ENCODE assay signal across 12 cellular contexts in the genomic region with DNA sequence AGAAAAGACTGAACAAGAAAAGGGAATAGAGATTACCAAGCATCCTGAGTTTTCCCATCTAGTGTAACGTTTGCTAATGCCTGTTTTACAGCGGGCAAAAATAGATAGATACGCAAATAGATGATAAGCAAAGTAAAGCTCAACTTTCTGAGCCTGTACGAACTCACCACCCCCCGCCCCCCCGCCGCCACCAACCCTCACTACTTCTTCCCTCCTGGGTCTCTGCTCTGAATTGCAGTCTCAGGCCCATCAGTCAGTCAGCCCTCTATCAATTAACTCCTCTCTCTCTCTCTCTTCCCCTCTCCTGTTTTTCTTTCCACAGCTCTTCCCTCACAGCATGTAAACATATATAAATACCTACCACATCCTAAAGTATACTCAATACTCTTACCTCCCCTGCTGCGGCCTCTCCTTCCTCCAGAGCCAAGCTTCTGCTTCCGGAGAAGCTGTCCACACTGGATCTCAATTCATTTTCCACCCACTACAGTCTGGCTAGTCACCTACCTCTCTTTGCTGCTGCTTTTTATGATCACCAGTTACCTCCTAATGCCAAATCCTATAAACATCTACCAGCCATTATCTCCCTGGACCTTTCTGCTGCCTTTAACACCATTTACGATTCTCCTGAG.
DNase-seq lines count a peak whose midpoint lies in the region; ATAC-seq and TF ChIP-seq lines count a peak whose summit lies in the region.
"Had no signal": no experiment of that assay in that cellular context is flagged by ENCODE, and none has a peak within 500 bp of the region (broad histone marks: within the 10 kb centered on the region; RNA-seq: fewer than 3 reads in every experiment).

No MANE protein-coding gene starts in this region.

- no peak overlapping the region for H3K4me3 Mint-ChIP-seq in activated T-cell treated with anti-CD3 and anti-CD28 coated beads, Interleukin-2, amount 50 U/mL, for 72 hours
- H3K4me3 Mint-ChIP-seq in activated B cell treated with CpG ODN at 0.5 μM for 24 hours: no peak overlapping the region
- no peak overlapping the region for H3K4me3 Mint-ChIP-seq in stimulated activated effector memory CD8-positive, alpha-beta T cell treated with anti-CD3 and anti-CD28 coated beads, Interleukin-12 subunit alpha, Interleukin-12 subunit beta, amount 100 ng/mL, for 72 hours

- no peaks in the 10 kb centered on the region for H3K27me3 ChIP-seq in testis
- H3K27me3 ChIP-seq: breast epithelium, esophagus muscularis mucosa, uterus had no signal

- no peak for DNase-seq in activated T-cell treated with anti-CD3 and anti-CD28 coated beads, Interleukin-2, amount 50 U/mL, for 72 hours
- no peak for DNase-seq in activated T-cell treated with anti-CD3 and anti-CD28 coated beads, Interleukin-2, amount 50 U/mL, for 1 hour
- no peak for DNase-seq in activated B cell treated with CpG ODN at 0.5 μM for 24 hours
- no peak for DNase-seq in epithelial cell of prostate (ENCODE audit: low read depth, low spot score)
- DNase-seq in stimulated activated effector memory CD8-positive, alpha-beta T cell treated with anti-CD3 and anti-CD28 coated beads, Interleukin-12 subunit alpha, Interleukin-12 subunit beta, amount 100 ng/mL, for 72 hours (ENCODE audit: low spot score in 2 of 2): peak in 1 of 2 donors; percentile 44
- no peak for DNase-seq in NCI-H2107 (lab: John Stamatoyannopoulos, UW)
- no peak for DNase-seq in testis
- DNase-seq: uterus had no signal

- POLR2A ChIA-PET in activated B cell treated with CpG ODN at 0.5 μM for 24 hours (lab: Charles Lee): interaction anchor here (0.5 kb wide), 1 partner anchor 41 kb away, joined by 3 read pairs; no protein-coding TSS in a partner anchor

- no peak overlapping the region for H3K4me3 ChIP-seq in testis
- H3K4me3 ChIP-seq: breast epithelium, esophagus muscularis mucosa, skin epidermis, uterus had no signal

- H3K4me1 ChIP-seq in testis: peaks cover 7% of the 10 kb centered on the region
- H3K4me1 ChIP-seq: breast epithelium, uterus had no signal

- WGBS in testis, 2 donors: 87 to 89% methylated on average over 10 of the region's 10 CpGs

- TF ChIP-seq CTCF in activated B cell treated with CpG ODN at 0.5 μM for 24 hours (IDR thresholded peaks at IDR 0.05) (no peak), testis (IDR thresholded peaks at IDR 0.05) (no peak)

- no peaks in the 10 kb centered on the region for H3K9me3 Mint-ChIP-seq in activated T-cell treated with anti-CD3 and anti-CD28 coated beads, Interleukin-2, amount 50 U/mL, for 72 hours
- H3K9me3 Mint-ChIP-seq in activated B cell treated with CpG ODN at 0.5 μM for 24 hours: no peaks in the 10 kb centered on the region
- no peaks in the 10 kb centered on the region for H3K9me3 Mint-ChIP-seq in stimulated activated effector memory CD8-positive, alpha-beta T cell treated with anti-CD3 and anti-CD28 coated beads, Interleukin-12 subunit alpha, Interleukin-12 subunit beta, amount 100 ng/mL, for 72 hours

- H3K36me3 Mint-ChIP-seq in activated T-cell treated with anti-CD3 and anti-CD28 coated beads, Interleukin-2, amount 50 U/mL, for 72 hours (ENCODE audit: insufficient read depth in 2 of 2): peaks cover 11 to 27% of the 10 kb centered on the region in 2 donors
- H3K36me3 Mint-ChIP-seq in activated B cell treated with CpG ODN at 0.5 μM for 24 hours (ENCODE audit: low read depth): peaks cover 73% of the 10 kb centered on the region
- H3K36me3 Mint-ChIP-seq in stimulated activated effector memory CD8-positive, alpha-beta T cell treated with anti-CD3 and anti-CD28 coated beads, Interleukin-12 subunit alpha, Interleukin-12 subunit beta, amount 100 ng/mL, for 72 hours: peaks cover 96% of the 10 kb centered on the region

- ATAC-seq in activated T-cell treated with anti-CD3 and anti-CD28 coated beads, Interleukin-2, amount 50 U/mL, for 72 hours (replicated peaks in 1 of 2): no peak
- no peak for ATAC-seq in activated B cell treated with CpG ODN at 0.5 μM for 24 hours (ENCODE audit: low read depth)
- ATAC-seq in stimulated activated effector memory CD8-positive, alpha-beta T cell treated with anti-CD3 and anti-CD28 coated beads, Interleukin-12 subunit alpha, Interleukin-12 subunit beta, amount 100 ng/mL, for 72 hours: no peak
- no peak for ATAC-seq in HG03460 (IDR thresholded peaks at IDR 0.05; ENCODE audit: unreplicated experiment)

- no peaks in the 10 kb centered on the region for H3K9me3 ChIP-seq in testis
- H3K9me3 ChIP-seq: breast epithelium, esophagus muscularis mucosa, uterus had no signal

- H3K27ac ChIP-seq in epithelial cell of prostate (peak overlapping the region; percentile 81), testis (peak overlapping the region in 1 of 2 donors; percentile 12)

- H3K36me3 ChIP-seq in testis (ENCODE audit: low read depth, missing control alignments): no peaks in the 10 kb centered on the region
- H3K36me3 ChIP-seq: uterus had no signal

- intact Hi-C loops in activated B cell treated with CpG ODN at 0.5 μM for 24 hours (cut with micrococcal nuclease) (no loop called here), testis (cut with DNase I; ENCODE audit: low total_unique reads) (no loop called here)

- H3K4me1 Mint-ChIP-seq in activated T-cell treated with anti-CD3 and anti-CD28 coated beads, Interleukin-2, amount 50 U/mL, for 72 hours (ENCODE audit: low read depth): peaks cover 36% of the 10 kb centered on the region
- peaks cover 27% of the 10 kb centered on the region for H3K4me1 Mint-ChIP-seq in activated B cell treated with CpG ODN at 0.5 μM for 24 hours
- H3K4me1 Mint-ChIP-seq in stimulated activated effector memory CD8-positive, alpha-beta T cell treated with anti-CD3 and anti-CD28 coated beads, Interleukin-12 subunit alpha, Interleukin-12 subunit beta, amount 100 ng/mL, for 72 hours: peaks cover 38% of the 10 kb centered on the region

- no peaks in the 10 kb centered on the region for H3K27me3 Mint-ChIP-seq in activated T-cell treated with anti-CD3 and anti-CD28 coated beads, Interleukin-2, amount 50 U/mL, for 72 hours (ENCODE audit: low read depth)
- no peaks in the 10 kb centered on the region for H3K27me3 Mint-ChIP-seq in activated B cell treated with CpG ODN at 0.5 μM for 24 hours

- peak overlapping the region; percentile 1 for H3K27ac Mint-ChIP-seq in activated T-cell treated with anti-CD3 and anti-CD28 coated beads, Interleukin-2, amount 50 U/mL, for 72 hours
- peak overlapping the region; percentile 30 for H3K27ac Mint-ChIP-seq in activated B cell treated with CpG ODN at 0.5 μM for 24 hours
- peak overlapping the region; percentile 88 for H3K27ac Mint-ChIP-seq in stimulated activated effector memory CD8-positive, alpha-beta T cell treated with anti-CD3 and anti-CD28 coated beads, Interleukin-12 subunit alpha, Interleukin-12 subunit beta, amount 100 ng/mL, for 72 hours

- TF ChIP-seq POLR2A in testis (IDR thresholded peaks at IDR 0.05): no peak

- CTCF ChIA-PET in activated B cell treated with CpG ODN at 0.5 μM for 24 hours (lab: Charles Lee): no interaction called here

Comparison
In these comparisons a context has a peak if more than half of its experiments do, and no peak if none do; other contexts are left out.
1. H3K27ac Mint-ChIP-seq: peak in every context shown above with its lines; median percentile 88 in stimulated activated effector memory CD8-positive, alpha-beta T cell treated with anti-CD3 and anti-CD28 coated beads, Interleukin-12 subunit alpha, Interleukin-12 subunit beta, amount 100 ng/mL, for 72 hours; 30 in activated B cell treated with CpG ODN at 0.5 μM for 24 hours; 1 in activated T-cell treated with anti-CD3 and anti-CD28 coated beads, Interleukin-2, amount 50 U/mL, for 72 hours.